Comparison of ENCODE assay signal across 2 cellular contexts in genomic region chr2:53593891-53594585, GRCh38.
A peak's percentile ranks its signal among the peaks of the same experiment; 100 is the strongest.
TF ChIP-seq lines count a peak whose summit lies in the region.

No MANE protein-coding gene starts in this region.

TF ChIP-seq in K562, 482 proteins besides CTCF, POLR2A, EP300 and RAD21:
- TF ChIP-seq FOSL1 (tag; conservative IDR thresholded peaks at IDR 0.05): 0 out of 2 replicates have a peak, but pooled peaks have one; percentile 24
- peak; percentile 18; the same call in 1 of the 2 replicates for TF ChIP-seq NFIC (IDR thresholded peaks at IDR 0.05)
- no peak for TF ChIP-seq ZNF239 (CRISPR knock-in tag; IDR thresholded peaks at IDR 0.05)

TF ChIP-seq in WTC11, 78 proteins besides CTCF, POLR2A, EP300 and RAD21:
- TF ChIP-seq GTF2I (CRISPR knock-in tag; conservative IDR thresholded peaks at IDR 0.05) (no peak), PRDM15 (CRISPR knock-in tag; IDR thresholded peaks at IDR 0.05) (no peak), ZNF281 (CRISPR knock-in tag; IDR thresholded peaks at IDR 0.05) (no peak), ZNF121 (CRISPR knock-in tag; IDR thresholded peaks at IDR 0.05) (no peak), IRF1 (CRISPR knock-in tag; IDR thresholded peaks at IDR 0.05) (no peak), SMAD3 (CRISPR knock-in tag; IDR thresholded peaks at IDR 0.05; ENCODE audit: borderline replicate concordance) (no peak), NR3C1 (CRISPR knock-in tag; conservative IDR thresholded peaks at IDR 0.05; ENCODE audit: low read depth) (no peak), JUN (CRISPR knock-in tag; IDR thresholded peaks at IDR 0.05) (no peak)
